ENCODE assay signal across 8 cellular contexts in the genomic region with DNA sequence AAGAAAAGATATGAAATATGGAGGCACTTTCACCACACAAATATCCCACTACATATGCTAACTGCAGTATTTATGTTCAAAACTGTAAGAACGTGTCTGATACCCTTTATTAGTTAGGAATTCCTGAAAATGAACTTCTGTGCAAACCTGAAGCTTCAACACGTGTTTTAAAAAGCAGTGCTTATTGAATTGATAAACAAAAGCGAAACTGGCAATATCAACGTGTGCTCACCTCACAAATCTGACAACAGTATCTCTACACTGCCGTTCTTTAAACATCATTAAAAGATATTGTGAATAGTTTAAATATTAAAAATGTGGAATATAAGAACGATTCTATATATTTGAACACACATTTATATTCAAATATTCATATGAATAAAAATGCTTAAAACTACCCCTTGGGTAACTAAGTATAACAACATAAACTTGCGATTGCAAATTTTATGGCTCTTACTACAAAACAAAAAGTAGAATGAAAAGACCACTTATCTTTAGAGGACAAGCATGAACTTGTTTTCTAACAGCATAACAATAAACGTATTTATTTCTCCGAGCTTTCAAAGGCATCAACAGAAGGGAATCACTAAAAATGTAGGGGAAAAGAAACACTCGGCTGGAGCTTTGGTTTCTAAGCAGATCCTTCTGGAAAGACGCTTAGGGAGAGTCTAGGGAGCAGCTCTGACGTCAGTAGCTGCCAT. TPM values are rescaled to one million over a fixed set of nuclear protein-coding genes. Genes with fewer than 3 reads are reported as not detected.
DNase-seq lines count a peak whose midpoint lies in the region; ATAC-seq and TF ChIP-seq lines count a peak whose summit lies in the region.

Gene LRP2BP (minus strand): TSS at position 670 of the 701 bp plus-strand sequence. CDS start 17,738 bp downstream, outside the sequence.

- H3K4me3 Mint-ChIP-seq in activated B cell treated with CpG ODN at 0.5 μM for 24 hours (peak within 1 kb of the TSS; percentile 94), progenitor cell of endocrine pancreas (ENCODE audit: low read depth) (peak within 1 kb of the TSS; percentile 83)

- H3K4me3 ChIP-seq in HUES6 (ENCODE audit: low read depth, low read length) (peak within 1 kb of the TSS; percentile 67), foreskin fibroblast (ENCODE audit: low read depth in 1 of 2, low read length in 2 of 2) (peak within 1 kb of the TSS; percentile 68 to 74)

- POLR2A ChIA-PET in activated B cell treated with CpG ODN at 0.5 μM for 24 hours (lab: Charles Lee), result interaction anchor here (0.6 to 4.7 kb wide), 16 partner anchors 8 to 252 kb away, joined by 3 to 46 read pairs (median 8); partner anchors contain the start of genes SLC25A4, SNX25 and UFSP2

- H3K9ac ChIP-seq in HUES6 (ENCODE audit: low read length), result peak within 1 kb of the TSS; percentile 65

- H3K36me3 Mint-ChIP-seq in activated B cell treated with CpG ODN at 0.5 μM for 24 hours (ENCODE audit: low read depth) (peaks cover 20% of the 10 kb centered on the region), progenitor cell of endocrine pancreas (ENCODE audit: insufficient read depth) (peaks cover 8% of the 10 kb centered on the region)

- DNase-seq in COLO829 (ENCODE audit: low spot score) (peak; percentile 85), activated B cell treated with CpG ODN at 0.5 μM for 24 hours (no peak), foreskin fibroblast (peak in 1 of 2 donors; percentile 19), progenitor cell of endocrine pancreas (ENCODE audit: low spot score, unreplicated experiment) (no peak), COLO668 (lab: John Stamatoyannopoulos, UW; ENCODE audit: unreplicated experiment) (no peak), posterior cingulate gyrus (no peak), cortex of kidney (lab: John Stamatoyannopoulos, UW) (no peak)

- H3K9me3 Mint-ChIP-seq in activated B cell treated with CpG ODN at 0.5 μM for 24 hours (no peaks in the 10 kb centered on the region), progenitor cell of endocrine pancreas (ENCODE audit: low read depth) (no peaks in the 10 kb centered on the region)

- H3K27ac Mint-ChIP-seq in activated B cell treated with CpG ODN at 0.5 μM for 24 hours (peak within 1 kb of the TSS; percentile 94), progenitor cell of endocrine pancreas (peak within 1 kb of the TSS; percentile 98)

- peaks cover 10% of the 10 kb centered on the region; the same call in 1 of the 2 replicates for H3K4me1 ChIP-seq in HUES6 (ENCODE audit: control insufficient read depth, insufficient read depth, low read length)

- H3K9me3 ChIP-seq in HUES6 (ENCODE audit: control insufficient read depth, insufficient read depth, low read depth, low read length), result no peaks in the 10 kb centered on the region; the same call in 1 of the 2 replicates

- intact Hi-C loops in activated B cell treated with CpG ODN at 0.5 μM for 24 hours (cut with micrococcal nuclease) (loop anchor here (1.0 to 10.0 kb wide), 3 partner anchors 186 to 663 kb away; partner anchors contain the start of genes CENPU and SNX25), posterior cingulate gyrus (cut with DNase I) (loop anchor here (5.0 to 10.0 kb wide), 2 partner anchors 91 to 193 kb away; partner anchors contain the start of gene CFAP97)

- TF ChIP-seq CTCF in activated B cell treated with CpG ODN at 0.5 μM for 24 hours (IDR thresholded peaks at IDR 0.05) (no peak), foreskin fibroblast (IDR thresholded peaks at IDR 0.05; ENCODE audit: low read depth, low read length) (no peak), progenitor cell of endocrine pancreas (IDR thresholded peaks at IDR 0.05; ENCODE audit: unreplicated experiment) (no peak)

- no peaks in the 10 kb centered on the region for H3K27me3 Mint-ChIP-seq in activated B cell treated with CpG ODN at 0.5 μM for 24 hours
- H3K27me3 Mint-ChIP-seq in progenitor cell of endocrine pancreas, result peaks cover 14% of the 10 kb centered on the region

- H3K27ac ChIP-seq in HUES6 (ENCODE audit: low read depth, low read length), result peak within 1 kb of the TSS; percentile 44; the same call in 1 of the 2 replicates

- H3K4me1 Mint-ChIP-seq in activated B cell treated with CpG ODN at 0.5 μM for 24 hours (peaks cover 63% of the 10 kb centered on the region), progenitor cell of endocrine pancreas (ENCODE audit: low read depth) (peaks cover 10% of the 10 kb centered on the region)

- H3K27me3 ChIP-seq in HUES6 (ENCODE audit: control insufficient read depth, insufficient read depth, low read length), result no peaks in the 10 kb centered on the region; the same call in 1 of the 2 replicates

- CTCF ChIA-PET in activated B cell treated with CpG ODN at 0.5 μM for 24 hours (lab: Charles Lee), result interaction anchor here (1.0 to 1.1 kb wide), 2 partner anchors 9 to 203 kb away, joined by 3 to 4 read pairs; no protein-coding TSS in a partner anchor

- no peak for ATAC-seq in activated B cell treated with CpG ODN at 0.5 μM for 24 hours (ENCODE audit: low read depth)

- peaks cover 10% of the 10 kb centered on the region; the same call in 1 of the 2 replicates for H3K36me3 ChIP-seq in HUES6 (ENCODE audit: control insufficient read depth, insufficient read depth, low read length)

RNA-seq across cellular contexts. Expression of gene LRP2BP, which starts in this region (rescaled TPM):
- total RNA-seq in activated B cell treated with CpG ODN at 0.5 μM for 24 hours (0.54 and 0.75 TPM in 2 replicates), progenitor cell of endocrine pancreas (0.17 and 0.33 TPM in 2 replicates)
